In genomic region chr10:9342865-9343450, GRCh38 we compare ENCODE assay signal across 8 cellular contexts.
A peak's percentile ranks its signal among the peaks of the same experiment; 100 is the strongest.
DNase-seq lines count a peak whose midpoint lies in the region; ATAC-seq and TF ChIP-seq lines count a peak whose summit lies in the region.

No MANE protein-coding gene starts in this region.

- H3F3A ChIP-seq in smooth muscle cell (ENCODE audit: low read depth) = no peaks in the 10 kb centered on the region

- H3K9me3 ChIP-seq in smooth muscle cell (replicated peaks; ENCODE audit: low read depth) = no peaks in the 10 kb centered on the region

- peak; percentile 82 for TF ChIP-seq CTCF in smooth muscle cell (IDR thresholded peaks at IDR 0.05; ENCODE audit: borderline replicate concordance, insufficient read depth, poor library complexity, severe bottlenecking)

- H2AFZ ChIP-seq in smooth muscle cell (ENCODE audit: low read depth) = peak overlapping the region; percentile 32

- H3K27ac ChIP-seq in smooth muscle cell (ENCODE audit: low read depth) = no peak overlapping the region

- no peak overlapping the region for H3K9ac ChIP-seq in smooth muscle cell (ENCODE audit: low read depth)

- no peaks in the 10 kb centered on the region for H3K27me3 ChIP-seq in smooth muscle cell (ENCODE audit: low read depth)

- H3K79me2 ChIP-seq in smooth muscle cell (ENCODE audit: low read depth) = no peaks in the 10 kb centered on the region

- H3K36me3 ChIP-seq in smooth muscle cell (ENCODE audit: low read depth) = no peaks in the 10 kb centered on the region

- H4K20me1 ChIP-seq in smooth muscle cell (ENCODE audit: low read depth) = no peaks in the 10 kb centered on the region

- DNase-seq in EH (ENCODE audit: low read depth) (peak; percentile 47), RPMI8226 (peak; percentile 31), fibroblast of the conjunctiva (ENCODE audit: low read depth) (peak; percentile 23), smooth muscle cell (lab: John Stamatoyannopoulos, UW; ENCODE audit: unreplicated experiment) (no peak), islet precursor cell (no peak)
- no peak for DNase-seq in effector CD8-positive, alpha-beta T cell (lab: John Stamatoyannopoulos, UW)

- H3K4me1 ChIP-seq in smooth muscle cell (ENCODE audit: low read depth) = peaks cover 9% of the 10 kb centered on the region

- peak; percentile 61 for ATAC-seq in HG02981 (IDR thresholded peaks at IDR 0.05; ENCODE audit: unreplicated experiment)
- ATAC-seq in HG02610 (IDR thresholded peaks at IDR 0.05; ENCODE audit: unreplicated experiment) = no peak

- no peak overlapping the region for H3K4me3 ChIP-seq in smooth muscle cell

- no peak overlapping the region for H3K4me2 ChIP-seq in smooth muscle cell

- WGBS in smooth muscle cell (ENCODE audit: low lambda C conversion rate) = 29% methylated on average over 4 of the region's 4 CpGs

Comparison
In these comparisons a context has a peak if more than half of its experiments do, and no peak if none do; other contexts are left out.
1. DNase-seq: peak in EH (single experiment), RPMI8226 (single experiment) and fibroblast of the conjunctiva (single experiment); none in smooth muscle cell (single experiment), effector CD8-positive, alpha-beta T cell (single experiment) and islet precursor cell (single experiment).